8 cellular contexts compared by ENCODE assay signal in genomic region chr7:73667344-73668102, GRCh38. TPM values are rescaled to one million over a fixed set of nuclear protein-coding genes. Genes with fewer than 3 reads are reported as not detected.
DNase-seq lines count a peak whose midpoint lies in the region; ATAC-seq and TF ChIP-seq lines count a peak whose summit lies in the region.

Gene VPS37D (plus strand): TSS chr7:73667831. CDS start chr7:73667959, 128 bp downstream.

- POLR2A ChIA-PET in AG04450 (lab: Yijun Ruan, JAX), result interaction anchor here (0.5 to 1.6 kb wide), 3 partner anchors 31 to 60 kb away, joined by 3 to 4 read pairs (median 4); no protein-coding TSS in a partner anchor
- POLR2A ChIA-PET in activated CD4-positive, alpha-beta T cell treated with anti-CD3 and anti-CD28 coated beads for 36 hours (lab: Charles Lee), result no interaction called here

- peaks cover 5% of the 10 kb centered on the region for H3K4me1 Mint-ChIP-seq in activated CD4-positive, alpha-beta T cell treated with anti-CD3 and anti-CD28 coated beads for 36 hours

- peak within 1 kb of the TSS; percentile 28 to 35 for H3K9ac ChIP-seq in colonic mucosa (ENCODE audit: low read depth in 2 of 2, low read length in 2 of 2)

- TF ChIP-seq CTCF in AG04450 (IDR thresholded peaks at IDR 0.05; ENCODE audit: low read depth, low read length) (peak; percentile 64), colonic mucosa (IDR thresholded peaks at IDR 0.05) (peak; percentile 51)

- no peak within 1 kb of the TSS for H3K27ac Mint-ChIP-seq in activated CD4-positive, alpha-beta T cell treated with anti-CD3 and anti-CD28 coated beads for 36 hours

- peaks cover 5% of the 10 kb centered on the region for H3K9me3 Mint-ChIP-seq in activated CD4-positive, alpha-beta T cell treated with anti-CD3 and anti-CD28 coated beads for 36 hours (ENCODE audit: low read depth)

- DNase-seq in AG04450 (ENCODE audit: low read depth, low spot score), result peak; percentile 57
- peak; percentile 74 for DNase-seq in NCI-H226
- peak; percentile 96 for DNase-seq in activated CD4-positive, alpha-beta T cell treated with anti-CD3 and anti-CD28 coated beads for 36 hours
- DNase-seq in colonic mucosa, result peak; percentile 94
- DNase-seq in left lobe of liver (ENCODE audit: low spot score), result peak; percentile 95
- DNase-seq in stimulated activated CD4-positive, alpha-beta T cell treated with anti-CD3 and anti-CD28 coated beads, Interleukin-1b, Interleukin-23, amount 100 ng/mL, for 48 hours, result peak; percentile 90

- no peaks in the 10 kb centered on the region for H3K36me3 ChIP-seq in colonic mucosa

- CTCF ChIA-PET in AG04450 (lab: Charles Lee), result interaction anchor here (0.6 to 1.4 kb wide), 9 partner anchors 15 to 504 kb away, joined by 3 to 9 read pairs (median 4); no protein-coding TSS in a partner anchor
- CTCF ChIA-PET in activated CD4-positive, alpha-beta T cell treated with anti-CD3 and anti-CD28 coated beads for 36 hours (lab: Charles Lee), result interaction anchor here (0.5 to 3.8 kb wide), 10 partner anchors 11 to 115 kb away, joined by 3 to 19 read pairs (median 4); no protein-coding TSS in a partner anchor

- no peaks in the 10 kb centered on the region for H3K4me1 ChIP-seq in colonic mucosa

- ATAC-seq in GM18861 (IDR thresholded peaks at IDR 0.05; ENCODE audit: unreplicated experiment), result peak; percentile 79
- peak; percentile 88 for ATAC-seq in HG03108 (IDR thresholded peaks at IDR 0.05; ENCODE audit: unreplicated experiment)
- ATAC-seq in activated CD4-positive, alpha-beta T cell treated with anti-CD3 and anti-CD28 coated beads for 36 hours, result peak; percentile 94
- ATAC-seq in left lobe of liver, result peak; percentile 92

- intact Hi-C loops in activated CD4-positive, alpha-beta T cell treated with anti-CD3 and anti-CD28 coated beads for 36 hours (cut with DNase I, micrococcal nuclease), result loop anchor here (1.0 to 5.0 kb wide), 13 partner anchors 16 to 175 kb away; partner anchors contain the start of genes TBL2 (in 2 of the 2), ABHD11 (in 1 of the 2), BAZ1B (in 1 of the 2) and BCL7B (in 1 of the 2)
- intact Hi-C loops in colonic mucosa (cut with DNase I), result loop anchor here (5.0 kb wide), 1 partner anchor 45 kb away; no protein-coding TSS in a partner anchor

- H3K27me3 ChIP-seq in AG04450 (ENCODE audit: control insufficient read depth, insufficient read depth, low read length) (peaks cover 6% of the 10 kb centered on the region), colonic mucosa (no peaks in the 10 kb centered on the region)

- H3K9me3 ChIP-seq in AG04450 (ENCODE audit: control insufficient read depth, insufficient read depth, low read length) (no peaks in the 10 kb centered on the region), colonic mucosa (no peaks in the 10 kb centered on the region)

- H3K36me3 Mint-ChIP-seq in activated CD4-positive, alpha-beta T cell treated with anti-CD3 and anti-CD28 coated beads for 36 hours (ENCODE audit: low read depth), result no peaks in the 10 kb centered on the region

- H3K27ac ChIP-seq in AG04450 (ENCODE audit: low read depth, low read length), result no peak within 1 kb of the TSS
- no peak within 1 kb of the TSS for H3K27ac ChIP-seq in colonic mucosa

- peaks cover 40% of the 10 kb centered on the region for H3K27me3 Mint-ChIP-seq in activated CD4-positive, alpha-beta T cell treated with anti-CD3 and anti-CD28 coated beads for 36 hours

- H3K4me3 ChIP-seq in AG04450 (ENCODE audit: low read depth, low read length) (peak within 1 kb of the TSS; percentile 73), colonic mucosa (peak within 1 kb of the TSS; percentile 31)

- H3K4me3 Mint-ChIP-seq in activated CD4-positive, alpha-beta T cell treated with anti-CD3 and anti-CD28 coated beads for 36 hours, result peak within 1 kb of the TSS; percentile 57

RNA-seq across cellular contexts. Expression of gene VPS37D, which starts in this region (rescaled TPM):
- 1.8 and 3.7 TPM in 2 replicates for polyA plus RNA-seq in AG04450 (2011; rRNA removed)
- 1.6 and 3.1 TPM in 2 replicates for polyA minus RNA-seq in AG04450 (2011; rRNA and poly(A)+ RNA removed)
- under 1 TPM; 0.35 to 0.39 TPM for total RNA-seq in activated CD4-positive, alpha-beta T cell treated with anti-CD3 and anti-CD28 coated beads for 36 hours
- total RNA-seq in colonic mucosa (1 to 10 TPM in 1 of 2 donors, under 1 TPM in 1; 0.62 to 2.0 TPM), left lobe of liver (2.6 TPM)

Comparison
In these comparisons a context has a peak if more than half of its experiments do, and no peak if none do; other contexts are left out.
1. Peak in DNase-seq and ATAC-seq in activated CD4-positive, alpha-beta T cell treated with anti-CD3 and anti-CD28 coated beads for 36 hours; RNA of the gene not detected or under 1 TPM.